ENCODE assay signal across 8 cellular contexts in the genomic region with DNA sequence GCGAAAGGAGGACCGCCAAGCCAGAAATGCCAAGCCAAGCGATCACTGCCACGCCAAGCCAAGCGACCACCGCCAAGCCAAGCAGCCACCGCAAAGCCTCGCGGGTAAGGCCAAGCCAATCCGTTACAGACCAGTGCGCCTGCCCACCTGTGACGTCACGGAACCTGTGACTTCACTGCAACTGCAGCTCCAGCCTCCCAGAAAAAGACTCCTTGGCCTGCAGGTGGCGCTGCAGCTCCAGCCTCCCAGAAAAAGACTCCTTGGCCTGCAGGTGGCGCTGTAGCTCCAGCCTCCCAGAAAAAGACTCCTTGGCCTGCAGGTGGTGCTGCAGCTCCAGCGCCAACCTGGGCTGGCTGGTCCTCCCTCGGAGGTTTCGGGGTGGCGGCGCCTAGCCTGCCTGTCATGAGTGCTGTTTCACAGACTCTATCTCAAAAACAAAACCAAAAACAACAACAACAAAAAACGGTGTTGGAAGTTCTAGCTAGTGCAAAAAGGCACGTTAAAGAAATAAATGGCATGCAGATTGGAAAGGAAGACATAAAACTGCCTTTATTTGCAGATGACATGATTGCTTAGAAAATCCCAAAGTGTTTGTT. TPM values are rescaled to one million over a fixed set of nuclear protein-coding genes. Genes with fewer than 3 reads are reported as not detected.
DNase-seq lines count a peak whose midpoint lies in the region; ATAC-seq and TF ChIP-seq lines count a peak whose summit lies in the region.
"Not testable (repeated sequence)": the region's sequence is repeated elsewhere in the genome, so short reads cannot be mapped to it uniquely, and the experiment has no call there.

No MANE protein-coding gene starts in this region.

- not testable (repeated sequence) for H3K4me3 ChIP-seq in retinal pigment epithelial cell (ENCODE audit: low read length)
- H3K4me3 ChIP-seq in upper lobe of left lung: peak overlapping the region in 3 of 4 donors; percentile 35 to 58 (median 38)

- TF ChIP-seq POLR2A in GM18505 (IDR thresholded peaks at IDR 0.05; ENCODE audit: borderline replicate concordance, extremely low read depth, insufficient read depth, insufficient read length): not testable (repeated sequence)
- peak in 2 of 4 donors; percentile 37 to 66 for TF ChIP-seq POLR2A in upper lobe of left lung (IDR thresholded peaks at IDR 0.05)

- in situ Hi-C loops in T47D (cut with HindIII; ENCODE audit: low pct_unique_long_range_greater_than_20kb, low sequenced_read_pairs): not testable (repeated sequence)

- peak; percentile 85 for TF ChIP-seq CTCF in retinal pigment epithelial cell (conservative IDR thresholded peaks at IDR 0.05; ENCODE audit: low read depth, low read length)
- peak; percentile 98 to 100 (median 100) for TF ChIP-seq CTCF in upper lobe of left lung (IDR thresholded peaks at IDR 0.05)

- not testable (repeated sequence) for TF ChIP-seq EP300 in upper lobe of left lung (IDR thresholded peaks at IDR 0.05)

- H3K27me3 ChIP-seq in upper lobe of left lung: not testable (repeated sequence)

- not testable (repeated sequence) for H3K36me3 ChIP-seq in upper lobe of left lung

- not testable (repeated sequence) for H3K4me1 ChIP-seq in upper lobe of left lung

- peak; percentile 61 to 79 for DNase-seq in NCI-H524 (lab: John Stamatoyannopoulos, UW)
- peak; percentile 94 for DNase-seq in activated CD4-positive, CD25-positive, alpha-beta regulatory T cell treated with anti-CD3 and anti-CD28 coated beads, Interleukin-2, amount 50 U/mL, for 72 hours
- peak; percentile 30 to 92 for DNase-seq in T47D (ENCODE audit: low read depth in 1 of 2, low spot score in 1 of 2)
- DNase-seq in iPS DF 4.7 (ENCODE audit: extremely low read depth, low spot score): peak; percentile 51
- DNase-seq in retinal pigment epithelial cell (ENCODE audit: low read depth): peak; percentile 21
- peak; percentile 90 to 95 for DNase-seq in upper lobe of left lung

- H3K9me3 ChIP-seq in upper lobe of left lung: not testable (repeated sequence)

- peak overlapping the region; percentile 34 to 78 (median 66) for H3K27ac ChIP-seq in upper lobe of left lung

- ATAC-seq in GM18505 (IDR thresholded peaks at IDR 0.05; ENCODE audit: unreplicated experiment): peak; percentile 80
- ATAC-seq in HG03103 (IDR thresholded peaks at IDR 0.05; ENCODE audit: low read depth, unreplicated experiment): peak; percentile 74
- ATAC-seq in upper lobe of left lung (ENCODE audit: low FRiP score in 2 of 2): peak; percentile 95 to 98

- WGBS in upper lobe of left lung, 2 donors: 1 to 6% methylated on average over 7 to 11 of the region's 22 CpGs

RNA-seq across cellular contexts. Expression of gene TBC1D28, which starts 18.6 kb away (rescaled TPM):
- not detected for total RNA-seq in upper lobe of left lung

RNA-seq across cellular contexts. Expression of gene FOXO3B, which starts 56.5 kb away (rescaled TPM):
- 1 to 10 TPM; 1.2 to 4.6 (median 3.2) TPM for total RNA-seq in upper lobe of left lung

Comparison
In these comparisons a context has a peak if more than half of its experiments do, and no peak if none do; other contexts are left out.
1. DNase-seq: peak in every context shown above with its lines; median percentile 94 in activated CD4-positive, CD25-positive, alpha-beta regulatory T cell treated with anti-CD3 and anti-CD28 coated beads, Interleukin-2, amount 50 U/mL, for 72 hours; 92 in upper lobe of left lung; 70 in NCI-H524; 61 in T47D; 51 in iPS DF 4.7; 21 in retinal pigment epithelial cell.